In the genomic region with DNA sequence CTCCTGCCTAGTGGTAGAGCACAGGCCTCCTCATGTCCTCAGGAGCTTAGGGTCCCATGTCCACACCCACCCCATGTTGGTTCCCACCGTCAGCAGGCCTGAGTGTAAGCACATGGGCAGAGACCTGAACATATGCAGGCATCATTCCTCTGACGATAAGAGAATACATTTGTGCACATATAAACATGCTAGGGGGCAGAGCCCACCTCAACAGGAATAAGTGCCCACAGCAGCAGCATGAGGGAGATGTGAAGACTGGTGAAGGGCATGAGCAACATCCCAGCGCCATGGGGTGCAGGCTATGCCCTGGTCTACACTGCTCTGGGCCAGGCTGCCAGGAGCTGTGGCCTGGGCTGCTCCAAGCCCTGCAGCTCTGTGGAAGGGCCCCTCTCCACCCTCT, we compare ENCODE assay signal across 20 cellular contexts. TPM values are rescaled to one million over a fixed set of nuclear protein-coding genes. Genes with fewer than 3 reads are reported as not detected.
"Had no signal": no experiment of that assay in that cellular context is flagged by ENCODE, and none has a peak within 500 bp of the region (broad histone marks: within the 10 kb centered on the region; RNA-seq: fewer than 3 reads in every experiment).

No MANE protein-coding gene starts in this region.

- H3K9me3 ChIP-seq: mucosa of descending colon had no signal

- H3K27ac Mint-ChIP-seq: memory B cell, WTC11 had no signal

- ATAC-seq: left ventricle myocardium superior; mucosa of descending colon; naive thymus-derived CD4-positive, alpha-beta T cell; stimulated activated naive CD8-positive, alpha-beta T cell treated with anti-CD3 and anti-CD28 coated beads, Interleukin-15, amount 100 ng/mL, for 72 hours had no signal

- H3K36me3 Mint-ChIP-seq: WTC11 had no signal

- H3K4me3 Mint-ChIP-seq: activated T-helper 1 cell treated with anti-CD3 and anti-CD28 coated beads, Interleukin-12 subunit alpha, Interleukin-12 subunit beta, Interleukin-2, Interleukin-4 antibody, amounts not matched to agents 30 ng/mL and 10 ng/mL and 1 ng/mL, durations not matched to agents 14 hours and 24 hours and 36 hours; memory B cell; stimulated activated naive CD8-positive, alpha-beta T cell treated with anti-CD3 and anti-CD28 coated beads, Interleukin-15, amount 100 ng/mL, for 72 hours; WTC11 had no signal

- DNase-seq: activated CD4-positive, alpha-beta T cell treated with anti-CD3 and anti-CD28 coated beads for 4 hours; activated CD8-positive, alpha-beta memory T cell treated with anti-CD3 and anti-CD28 coated beads, Interleukin-2, amount 50 U/mL, for 48 hours; activated naive CD4-positive, alpha-beta T cell treated with anti-CD3 and anti-CD28 coated beads, Interleukin-2, amount 50 U/mL, for 16 hours; amniotic stem cell; central memory CD4-positive, alpha-beta T cell; cortex of kidney; effector CD4-positive, alpha-beta T cell; foreskin fibroblast; hypothalamus; left ventricle myocardium superior; mucosa of descending colon; naive thymus-derived CD4-positive, alpha-beta T cell; stimulated activated CD4-positive, alpha-beta T cell treated with anti-CD3 and anti-CD28 coated beads, Interleukin-15, amount 100 ng/mL, for 24 hours; stimulated activated CD4-positive, alpha-beta T cell treated with anti-CD3 and anti-CD28 coated beads, Interleukin-4, amount 100 ng/mL, for 1 hour; stimulated activated naive CD8-positive, alpha-beta T cell treated with anti-CD3 and anti-CD28 coated beads, Interleukin-15, amount 100 ng/mL, for 72 hours; T-helper 2 cell had no signal

- H3K4me3 ChIP-seq: mucosa of descending colon had no signal

- H3K9me3 Mint-ChIP-seq: activated T-helper 1 cell treated with anti-CD3 and anti-CD28 coated beads, Interleukin-12 subunit alpha, Interleukin-12 subunit beta, Interleukin-2, Interleukin-4 antibody, amounts not matched to agents 30 ng/mL and 10 ng/mL and 1 ng/mL, durations not matched to agents 14 hours and 24 hours and 36 hours; memory B cell; naive thymus-derived CD4-positive, alpha-beta T cell; stimulated activated naive CD8-positive, alpha-beta T cell treated with anti-CD3 and anti-CD28 coated beads, Interleukin-15, amount 100 ng/mL, for 72 hours; WTC11 had no signal

- H3K27me3 Mint-ChIP-seq: memory B cell; naive thymus-derived CD4-positive, alpha-beta T cell; stimulated activated naive CD8-positive, alpha-beta T cell treated with anti-CD3 and anti-CD28 coated beads, Interleukin-15, amount 100 ng/mL, for 72 hours had no signal

RNA-seq across cellular contexts. Expression of a gene that starts 50.9 kb away (rescaled TPM):
- total RNA-seq: kidney epithelial cell had no signal
